ENCODE assay signal across 8 cellular contexts in the genomic region with DNA sequence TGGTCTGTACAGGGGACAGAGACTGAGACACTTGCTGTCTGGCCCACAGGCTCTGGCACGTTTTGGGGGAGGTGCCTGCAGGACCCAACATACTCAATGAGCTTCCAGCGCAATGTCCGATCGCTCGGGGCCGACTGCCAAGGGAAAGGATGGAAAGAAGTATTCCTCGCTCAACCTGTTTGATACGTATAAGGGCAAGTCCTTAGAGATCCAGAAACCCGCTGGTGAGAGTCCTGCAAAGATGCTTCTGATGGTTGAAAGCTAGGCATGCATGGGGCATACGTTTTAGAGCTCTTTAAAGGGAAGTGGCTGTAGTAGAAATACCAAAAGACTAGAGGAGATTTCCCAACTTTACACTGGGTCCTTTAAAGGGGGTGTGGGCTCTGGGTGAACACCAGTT. TPM values are rescaled to one million over a fixed set of nuclear protein-coding genes. Genes with fewer than 3 reads are reported as not detected.
DNase-seq lines count a peak whose midpoint lies in the region; ATAC-seq and TF ChIP-seq lines count a peak whose summit lies in the region.

No MANE protein-coding gene starts in this region.

- H3K4me3 ChIP-seq in BE2C (ENCODE audit: low read depth, low read length), result peak overlapping the region; percentile 85
- peak overlapping the region; percentile 99 for H3K4me3 ChIP-seq in LNCaP clone FGC (ENCODE audit: low read depth, low read length)
- no peak overlapping the region for H3K4me3 ChIP-seq in body of pancreas
- H3K4me3 ChIP-seq in muscle layer of duodenum (ENCODE audit: low read depth in 1 of 2, low read length in 2 of 2), result peak overlapping the region; percentile 93

- WGBS in body of pancreas, 2 donors, result 29 to 38% methylated on average over 10 of the region's 10 CpGs

- TF ChIP-seq CTCF in BE2C (IDR thresholded peaks at IDR 0.05; ENCODE audit: low read depth, low read length) (no peak), LNCaP clone FGC (IDR thresholded peaks at IDR 0.05; ENCODE audit: control insufficient read depth, extremely low read depth, insufficient read depth) (no peak), body of pancreas (IDR thresholded peaks at IDR 0.05) (no peak)

- H3K9me3 ChIP-seq in BE2C, result no peaks in the 10 kb centered on the region
- no peaks in the 10 kb centered on the region for H3K9me3 ChIP-seq in body of pancreas
- H3K9me3 ChIP-seq in muscle layer of duodenum (ENCODE audit: control insufficient read depth in 1 of 2, low read length in 2 of 2), result no peaks in the 10 kb centered on the region

- no peak for ATAC-seq in body of pancreas
- no peak for ATAC-seq in GM18511 (IDR thresholded peaks at IDR 0.05; ENCODE audit: unreplicated experiment)
- no peak for ATAC-seq in GM18498 (IDR thresholded peaks at IDR 0.05; ENCODE audit: unreplicated experiment)

- TF ChIP-seq POLR2A in body of pancreas (IDR thresholded peaks at IDR 0.05), result no peak

- peak overlapping the region in 3 of 4 donors; percentile 97 to 99 (median 98) for H3K27ac ChIP-seq in body of pancreas
- peak overlapping the region; percentile 92 for H3K27ac ChIP-seq in muscle layer of duodenum (ENCODE audit: low read length)

- no peaks in the 10 kb centered on the region for H3K4me1 ChIP-seq in BE2C
- H3K4me1 ChIP-seq in body of pancreas, result peaks cover 23% of the 10 kb centered on the region
- H3K4me1 ChIP-seq in muscle layer of duodenum (ENCODE audit: control insufficient read depth in 1 of 2, insufficient read depth in 2 of 2, low read length in 2 of 2), result peaks cover 0 to 17% of the 10 kb centered on the region in 2 donors

- intact Hi-C loops in body of pancreas (cut with DNase I), result no loop called here

- H3K27me3 ChIP-seq in BE2C, result no peaks in the 10 kb centered on the region
- H3K27me3 ChIP-seq in body of pancreas, result no peaks in the 10 kb centered on the region
- H3K27me3 ChIP-seq in muscle layer of duodenum (ENCODE audit: low read depth, low read length), result no peaks in the 10 kb centered on the region

- H3K36me3 ChIP-seq in BE2C, result peaks cover 59% of the 10 kb centered on the region
- H3K36me3 ChIP-seq in body of pancreas (replicated peaks in 1 of 2; ENCODE audit: insufficient read depth in 1 of 2, low read depth in 2 of 2), result peaks cover 17 to 36% of the 10 kb centered on the region in 2 donors
- peaks cover 40 to 45% of the 10 kb centered on the region in 2 donors for H3K36me3 ChIP-seq in muscle layer of duodenum (ENCODE audit: control insufficient read depth in 1 of 2, insufficient read depth in 2 of 2, low read length in 2 of 2)

- DNase-seq in BE2C (no peak), LNCaP clone FGC (ENCODE audit: low read depth) (peak; percentile 86), body of pancreas (peak in 3 of 4 donors; percentile 35 to 53 (median 47)), germinal center (ENCODE audit: low spot score) (no peak), AG08396 (ENCODE audit: low spot score) (no peak)

RNA-seq across cellular contexts. Expression of gene PRRC2A, which starts 2.2 kb away (rescaled TPM):
- polyA plus RNA-seq in BE2C (2012; ENCODE audit: insufficient read depth, insufficient read length, low read depth), result 240 TPM
- 10 to 100 TPM; 48.8 to 57.4 TPM for total RNA-seq in body of pancreas

RNA-seq across cellular contexts. Expression of gene AIF1, which starts 7.6 kb away (rescaled TPM):
- not detected for polyA plus RNA-seq in BE2C (2012; ENCODE audit: insufficient read depth, insufficient read length, low read depth)
- 1 to 10 TPM; 2.3 to 7.3 TPM for total RNA-seq in body of pancreas

RNA-seq across cellular contexts. Expression of gene BAG6, which starts 29.8 kb away (rescaled TPM):
- polyA plus RNA-seq in BE2C (2012; ENCODE audit: insufficient read depth, insufficient read length, low read depth), result 472 TPM
- 100 to 1,000 TPM; 101 to 128 TPM for total RNA-seq in body of pancreas

RNA-seq across cellular contexts. Expression of gene NCR3, which starts 29.9 kb away (rescaled TPM):
- polyA plus RNA-seq in BE2C (2012; ENCODE audit: insufficient read depth, insufficient read length, low read depth), result 1.0 TPM
- not detected for total RNA-seq in body of pancreas

RNA-seq across cellular contexts. Expression of gene APOM, which starts 33.0 kb away (rescaled TPM):
- 4.7 TPM for polyA plus RNA-seq in BE2C (2012; ENCODE audit: insufficient read depth, insufficient read length, low read depth)
- 1 to 10 TPM in 1 of 2 donors, not detected in 1; 1.6 TPM for total RNA-seq in body of pancreas

Comparison
In these comparisons a context has a peak if more than half of its experiments do, and no peak if none do; other contexts are left out.
1. DNase-seq: peak in LNCaP clone FGC (single experiment) and body of pancreas (3 of 4); none in BE2C (single experiment), germinal center (single experiment) and AG08396 (single experiment).
2. H3K4me3 ChIP-seq: peak in BE2C (single experiment), LNCaP clone FGC (single experiment) and muscle layer of duodenum (2 of 2); none in body of pancreas (0 of 2).